ENCODE assay signal across 1 cellular context in genomic region chr16:68270353-68270752, GRCh38.
TF ChIP-seq lines count a peak whose summit lies in the region.

No MANE protein-coding gene starts in this region.

TF ChIP-seq in GM12878, 131 proteins besides CTCF, POLR2A, EP300 and RAD21:
- TF ChIP-seq SMC3 (IDR thresholded peaks at IDR 0.05; ENCODE audit: borderline replicate concordance, low read length) = no peak
- TF ChIP-seq TCF7 (IDR thresholded peaks at IDR 0.05; ENCODE audit: borderline replicate concordance) = no peak
- no peak for TF ChIP-seq KDM1A (IDR thresholded peaks at IDR 0.05; ENCODE audit: borderline replicate concordance)
- no peak for TF ChIP-seq ZBTB11 (CRISPR knock-in tag; IDR thresholded peaks at IDR 0.05)
- no peak for TF ChIP-seq NFXL1 (IDR thresholded peaks at IDR 0.05; ENCODE audit: borderline replicate concordance)
- TF ChIP-seq CUX1 (IDR thresholded peaks at IDR 0.05; ENCODE audit: insufficient replicate concordance, low read depth, low read length) = no peak
- TF ChIP-seq MYC (IDR thresholded peaks at IDR 0.05; ENCODE audit: insufficient read depth, insufficient read length, insufficient replicate concordance, low read length, severe bottlenecking) = no peak
- no peak for TF ChIP-seq ZNF217 (IDR thresholded peaks at IDR 0.05)
- TF ChIP-seq NR2F1 (conservative IDR thresholded peaks at IDR 0.05) = no peak
- TF ChIP-seq, protein P1, sequence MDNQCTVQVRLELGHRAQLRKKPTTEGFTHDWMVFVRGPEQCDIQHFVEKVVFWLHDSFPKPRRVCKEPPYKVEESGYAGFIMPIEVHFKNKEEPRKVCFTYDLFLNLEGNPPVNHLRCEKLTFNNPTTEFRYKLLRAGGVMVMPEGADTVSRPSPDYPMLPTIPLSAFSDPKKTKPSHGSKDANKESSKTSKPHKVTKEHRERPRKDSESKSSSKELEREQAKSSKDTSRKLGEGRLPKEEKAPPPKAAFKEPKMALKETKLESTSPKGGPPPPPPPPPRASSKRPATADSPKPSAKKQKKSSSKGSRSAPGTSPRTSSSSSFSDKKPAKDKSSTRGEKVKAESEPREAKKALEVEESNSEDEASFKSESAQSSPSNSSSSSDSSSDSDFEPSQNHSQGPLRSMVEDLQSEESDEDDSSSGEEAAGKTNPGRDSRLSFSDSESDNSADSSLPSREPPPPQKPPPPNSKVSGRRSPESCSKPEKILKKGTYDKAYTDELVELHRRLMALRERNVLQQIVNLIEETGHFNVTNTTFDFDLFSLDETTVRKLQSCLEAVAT (IDR thresholded peaks at IDR 0.05) = no peak
- TF ChIP-seq MXI1 (IDR thresholded peaks at IDR 0.05; ENCODE audit: low read depth, low read length) = no peak
- no peak for TF ChIP-seq ATF7 (IDR thresholded peaks at IDR 0.05; ENCODE audit: low read depth)
- no peak for TF ChIP-seq GABPA (IDR thresholded peaks at IDR 0.05; ENCODE audit: low read depth)
- TF ChIP-seq, protein P2, sequence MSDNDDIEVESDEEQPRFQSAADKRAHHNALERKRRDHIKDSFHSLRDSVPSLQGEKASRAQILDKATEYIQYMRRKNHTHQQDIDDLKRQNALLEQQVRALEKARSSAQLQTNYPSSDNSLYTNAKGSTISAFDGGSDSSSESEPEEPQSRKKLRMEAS (IDR thresholded peaks at IDR 0.05; ENCODE audit: low read depth, low read length) = no peak
- TF ChIP-seq E2F4 (IDR thresholded peaks at IDR 0.05; ENCODE audit: low read depth, low read length) = no peak
